ENCODE assay signal across 22 cellular contexts in genomic region chr6:8230357-8230756, GRCh38.
"Had no signal": no experiment of that assay in that cellular context is flagged by ENCODE, and none has a peak within 500 bp of the region (broad histone marks: within the 10 kb centered on the region; RNA-seq: fewer than 3 reads in every experiment).

No MANE protein-coding gene starts in this region.

- H2AFZ ChIP-seq: neural progenitor cell had no signal

- H3K27me3 ChIP-seq: neural progenitor cell, right atrium auricular region, thyroid gland, upper lobe of left lung had no signal

- H3K4me2 ChIP-seq: neural progenitor cell, smooth muscle cell had no signal

- H3K9me3 ChIP-seq: esophagus squamous epithelium, mucosa of descending colon, right atrium auricular region, stomach, thyroid gland, upper lobe of left lung had no signal

- DNase-seq: dermis blood vessel endothelial cell; effector memory CD4-positive, alpha-beta T cell; erythroblast; esophagus squamous epithelium; mucosa of descending colon; naive B cell; stimulated activated CD4-positive, alpha-beta T cell treated with anti-CD3 and anti-CD28 coated beads, Interleukin-12 subunit alpha, Interleukin-12 subunit beta, amount 100 ng/mL, for 4 hours; stimulated activated CD4-positive, alpha-beta T cell treated with anti-CD3 and anti-CD28 coated beads, Interleukin-1b, Interleukin-23, amount 100 ng/mL, for 48 hours; stimulated activated CD4-positive, alpha-beta T cell treated with anti-CD3 and anti-CD28 coated beads, Interleukin-4, amount 100 ng/mL, for 1 hour; stimulated activated CD8-positive, alpha-beta memory T cell treated with anti-CD3 and anti-CD28 coated beads, Interleukin-4, amount 100 ng/mL, for 48 hours; stimulated activated naive CD4-positive, alpha-beta T cell treated with Interleukin-2 at 50 U/mL for 16 hours; stomach; upper lobe of left lung had no signal

- ATAC-seq: mucosa of descending colon; natural killer cell treated with Interleukin-12 subunit alpha and Interleukin-12 subunit beta and Interleukin-15 and Interleukin-18, amount 100 ng/mL, for 72 hours; sciatic nerve had no signal

- H3K9ac ChIP-seq: neural progenitor cell had no signal

- H3K9me3 Mint-ChIP-seq: memory B cell; naive B cell; natural killer cell treated with Interleukin-12 subunit alpha and Interleukin-12 subunit beta and Interleukin-15 and Interleukin-18, amount 100 ng/mL, for 72 hours; neural progenitor cell had no signal

- H3K27ac ChIP-seq: coronary artery, esophagus squamous epithelium, neural progenitor cell, right atrium auricular region, stomach, thyroid gland, upper lobe of left lung had no signal

- H3K4me1 ChIP-seq: neural progenitor cell, right atrium auricular region, stomach, thyroid gland, upper lobe of left lung had no signal

- H3K4me1 Mint-ChIP-seq: memory B cell, naive B cell had no signal

- H3K4me3 ChIP-seq: coronary artery, esophagus squamous epithelium, lung, mucosa of descending colon, neural progenitor cell, right atrium auricular region, smooth muscle cell, stomach, thyroid gland, upper lobe of left lung had no signal

- H3K4me3 Mint-ChIP-seq: memory B cell; naive B cell; natural killer cell treated with Interleukin-12 subunit alpha and Interleukin-12 subunit beta and Interleukin-15 and Interleukin-18, amount 100 ng/mL, for 72 hours; neural progenitor cell had no signal

- H3K36me3 Mint-ChIP-seq: memory B cell; naive B cell; natural killer cell treated with Interleukin-12 subunit alpha and Interleukin-12 subunit beta and Interleukin-15 and Interleukin-18, amount 100 ng/mL, for 72 hours; neural progenitor cell had no signal

- H3K27ac Mint-ChIP-seq: memory B cell; naive B cell; natural killer cell treated with Interleukin-12 subunit alpha and Interleukin-12 subunit beta and Interleukin-15 and Interleukin-18, amount 100 ng/mL, for 72 hours; neural progenitor cell had no signal

- H3K36me3 ChIP-seq: esophagus squamous epithelium, neural progenitor cell, right atrium auricular region, stomach, thyroid gland, upper lobe of left lung had no signal
